Comparison of ENCODE assay signal across 8 cellular contexts in the genomic region with DNA sequence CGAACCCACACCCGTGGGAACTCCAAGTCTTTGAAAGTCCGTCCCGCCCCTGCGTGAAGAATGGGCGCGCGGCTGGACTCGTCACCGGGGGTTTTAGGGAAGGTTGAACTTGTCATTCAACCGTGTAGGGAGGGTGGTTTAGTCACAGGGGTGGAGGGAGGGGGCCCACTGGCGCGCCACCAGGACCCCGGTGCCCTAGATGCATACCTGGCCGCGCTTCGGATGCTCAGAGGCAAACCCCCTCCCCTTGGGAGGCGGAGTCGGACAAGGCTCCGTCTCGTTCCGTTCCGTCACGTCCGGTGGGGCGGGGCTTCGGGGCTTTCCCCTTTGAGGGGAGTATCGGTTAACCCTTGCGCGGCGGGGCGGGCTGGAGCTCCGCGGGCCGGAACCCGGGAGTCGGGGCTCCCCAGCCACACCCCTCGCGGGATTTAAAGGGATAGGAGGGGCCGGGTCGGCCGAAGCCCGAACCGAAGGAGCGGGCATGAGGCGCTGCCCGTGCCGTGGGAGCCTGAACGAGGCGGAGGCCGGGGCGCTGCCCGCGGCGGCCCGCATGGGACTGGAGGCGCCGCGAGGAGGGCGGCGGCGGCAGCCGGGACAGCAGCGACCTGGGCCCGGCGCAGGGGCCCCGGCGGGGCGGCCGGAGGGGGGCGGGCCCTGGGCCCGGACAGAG. TPM values are rescaled to one million over a fixed set of nuclear protein-coding genes. Genes with fewer than 3 reads are reported as not detected.
A peak's percentile ranks its signal among the peaks of the same experiment; 100 is the strongest.
DNase-seq lines count a peak whose midpoint lies in the region; ATAC-seq, FAIRE-seq and TF ChIP-seq lines count a peak whose summit lies in the region.

A gene (minus strand): TSS at position 232 of the 670 bp plus-strand sequence. CDS start 2,254 bp downstream, outside the sequence.
A gene (plus strand): TSS at position 458 of the 670 bp plus-strand sequence. CDS start 24 bp downstream, at position 482.

- peak within 1 kb of the TSS; percentile 5 for H2AFZ ChIP-seq in SU-DHL-6 (ENCODE audit: low read depth, low read length, severe bottlenecking)

- peaks cover 21 to 22% (median 22%) of the 10 kb centered on the region in 3 donors for H3K4me1 ChIP-seq in pancreas
- H3K4me1 ChIP-seq in thyroid gland, result peaks cover 39 to 61% of the 10 kb centered on the region in 2 donors

- peaks cover 21% of the 10 kb centered on the region for H3K79me2 ChIP-seq in SU-DHL-6 (ENCODE audit: insufficient read depth, low read length)

- H3F3A ChIP-seq in SU-DHL-6 (ENCODE audit: insufficient read depth), result peaks cover 19% of the 10 kb centered on the region

- H3K27me3 ChIP-seq in SU-DHL-6 (ENCODE audit: low read length) (no peaks in the 10 kb centered on the region), pancreas (no peaks in the 10 kb centered on the region), thyroid gland (no peaks in the 10 kb centered on the region)

- no peaks in the 10 kb centered on the region for H3K9me2 ChIP-seq in SU-DHL-6 (replicated peaks; ENCODE audit: insufficient read depth, low read length)

- H3K27me3 Mint-ChIP-seq in activated naive CD8-positive, alpha-beta T cell treated with anti-CD3 and anti-CD28 coated beads, Interleukin-2, amount 50 U/mL, for 24 hours, result no peaks in the 10 kb centered on the region

- WGBS in pancreas, 2 donors, result 1% methylated on average over 57 to 72 of the region's 72 CpGs
- 0 to 2% methylated on average over 18 to 47 of the region's 72 CpGs for WGBS in thyroid gland, 2 donors

- no peak for FAIRE-seq in pancreas (lab: Jason Lieb, UNC)

- H3K9me3 ChIP-seq in SU-DHL-6 (ENCODE audit: insufficient read depth, low read length), result no peaks in the 10 kb centered on the region
- H3K9me3 ChIP-seq in pancreas, result no peaks in the 10 kb centered on the region
- no peaks in the 10 kb centered on the region for H3K9me3 ChIP-seq in thyroid gland

- peak within 1 kb of the TSS; percentile 86 for H3K4me2 ChIP-seq in SU-DHL-6 (ENCODE audit: low read depth, low read length, poor library complexity, severe bottlenecking)

- peak within 1 kb of the TSS; percentile 67 for H3K9ac ChIP-seq in SU-DHL-6 (ENCODE audit: low read length)

- peak in 1 of 2 donors; percentile 80 for TF ChIP-seq POLR2A in thyroid gland (IDR thresholded peaks at IDR 0.05)

- H3K9me3 Mint-ChIP-seq in activated naive CD8-positive, alpha-beta T cell treated with anti-CD3 and anti-CD28 coated beads, Interleukin-2, amount 50 U/mL, for 24 hours, result no peaks in the 10 kb centered on the region

- H3K4me3 Mint-ChIP-seq in activated naive CD8-positive, alpha-beta T cell treated with anti-CD3 and anti-CD28 coated beads, Interleukin-2, amount 50 U/mL, for 24 hours, result peak within 1 kb of the TSS; percentile 86

- H3K4me3 ChIP-seq in SU-DHL-6 (ENCODE audit: insufficient read depth, low read length, poor library complexity, severe bottlenecking) (peak within 1 kb of the TSS; percentile 69), pancreas (peak within 1 kb of the TSS; percentile 62 to 86 (median 69)), thyroid gland (replicated peaks in 1 of 3) (peak within 1 kb of the TSS; percentile 69 to 75 (median 74))

- peaks cover 9% of the 10 kb centered on the region for H3K36me3 Mint-ChIP-seq in activated naive CD8-positive, alpha-beta T cell treated with anti-CD3 and anti-CD28 coated beads, Interleukin-2, amount 50 U/mL, for 24 hours (ENCODE audit: low read depth)

- no peaks in the 10 kb centered on the region for H4K20me1 ChIP-seq in SU-DHL-6 (ENCODE audit: low read depth, low read length)

- peak within 1 kb of the TSS; percentile 77 for H3K27ac ChIP-seq in SU-DHL-6 (ENCODE audit: low read depth, low read length)
- peak within 1 kb of the TSS; percentile 92 to 97 (median 94) for H3K27ac ChIP-seq in pancreas
- peak within 1 kb of the TSS; percentile 91 to 98 (median 93) for H3K27ac ChIP-seq in thyroid gland

- peak within 1 kb of the TSS; percentile 95 for H3K27ac Mint-ChIP-seq in activated naive CD8-positive, alpha-beta T cell treated with anti-CD3 and anti-CD28 coated beads, Interleukin-2, amount 50 U/mL, for 24 hours

- intact Hi-C loops in Right ventricle myocardium superior (cut with DNase I) (no loop called here), pancreas (cut with DNase I) (no loop called here), thyroid gland (cut with DNase I) (no loop called here)

- TF ChIP-seq CTCF in GM12874 (IDR thresholded peaks at IDR 0.05; ENCODE audit: insufficient read depth, low read depth, low read length) (0 out of 2 replicates have a peak, but pooled peaks have one; percentile 12), SU-DHL-6 (IDR thresholded peaks at IDR 0.05; ENCODE audit: insufficient read depth, low read length, poor library complexity, severe bottlenecking) (no peak), pancreas (IDR thresholded peaks at IDR 0.05) (no peak), thyroid gland (IDR thresholded peaks at IDR 0.05) (peak in 4 of 6 experiments; percentile 13 to 48 (median 30))

- DNase-seq in NCI-H1417 (lab: John Stamatoyannopoulos, UW) (peak; percentile 96 to 99 (median 97)), Right ventricle myocardium superior (peak; percentile 100), pancreas (peak; percentile 99 to 100 (median 100)), thyroid gland (peak; percentile 100)
- peak; percentile 100 for DNase-seq in activated naive CD8-positive, alpha-beta T cell treated with anti-CD3 and anti-CD28 coated beads, Interleukin-2, amount 50 U/mL, for 24 hours

- ATAC-seq in HG02763 (IDR thresholded peaks at IDR 0.05; ENCODE audit: unreplicated experiment), result peak; percentile 68
- ATAC-seq in activated naive CD8-positive, alpha-beta T cell treated with anti-CD3 and anti-CD28 coated beads, Interleukin-2, amount 50 U/mL, for 24 hours, result peak; percentile 71
- ATAC-seq in Right ventricle myocardium superior (ENCODE audit: poor library complexity), result peak; percentile 81
- peak; percentile 74 to 81 (median 77) for ATAC-seq in pancreas

- H3K4me1 Mint-ChIP-seq in activated naive CD8-positive, alpha-beta T cell treated with anti-CD3 and anti-CD28 coated beads, Interleukin-2, amount 50 U/mL, for 24 hours, result peaks cover 69% of the 10 kb centered on the region

- H3K36me3 ChIP-seq in SU-DHL-6 (ENCODE audit: low read length) (no peaks in the 10 kb centered on the region), pancreas (no peaks in the 10 kb centered on the region), thyroid gland (no peaks in the 10 kb centered on the region)

RNA-seq across cellular contexts. Expression of the first gene that starts in this region (rescaled TPM):
- 36.1 TPM for total RNA-seq in Right ventricle myocardium superior
- 10 to 100 TPM; 12.7 to 28.6 (median 16.3) TPM for total RNA-seq in pancreas
- 10 to 100 TPM; 41.5 to 44.2 TPM for polyA plus RNA-seq in pancreas
- total RNA-seq in thyroid gland, result 10 to 100 TPM; 39.2 to 73.0 (median 54.7) TPM

RNA-seq across cellular contexts. Expression of the second gene that starts in this region (rescaled TPM):
- total RNA-seq in Right ventricle myocardium superior (14.7 TPM), pancreas (10 to 100 TPM in 3 of 6 donors, 1 to 10 TPM in 3; 6.9 to 12.6 (median 9.2) TPM), thyroid gland (10 to 100 TPM; 18.3 to 49.7 (median 25.1) TPM)
- 10 to 100 TPM; 14.5 to 20.4 TPM for polyA plus RNA-seq in pancreas

Comparison
In these comparisons a context has a peak if more than half of its experiments do, and no peak if none do; other contexts are left out.
1. Peak in every context shown above with its lines: DNase-seq, ATAC-seq, H3K4me3 ChIP-seq and H3K27ac ChIP-seq.
2. CTCF ChIP-seq: peak in GM12874 (single experiment) and thyroid gland (4 of 6); none in SU-DHL-6 (single experiment) and pancreas (0 of 4).